Comparison of ENCODE assay signal across 22 cellular contexts in the genomic region with DNA sequence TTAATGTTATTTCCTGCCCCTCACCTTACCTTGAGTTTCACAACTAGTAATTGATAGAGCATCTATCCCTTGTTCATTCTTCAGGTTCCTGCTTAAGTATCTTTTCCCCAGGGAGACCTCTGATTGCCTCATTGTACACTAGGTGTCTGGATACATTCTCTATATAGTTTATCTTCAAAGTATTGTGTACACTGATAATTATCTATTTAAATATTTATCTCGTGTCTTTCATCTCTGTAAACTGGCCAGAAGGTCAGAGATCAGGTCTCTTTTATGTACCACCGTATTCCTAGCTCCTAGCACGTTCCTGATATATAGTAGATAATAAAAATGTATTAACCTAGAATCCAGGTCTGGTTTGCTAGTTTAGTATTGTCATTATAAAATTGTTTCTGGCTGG. TPM values are rescaled to one million over a fixed set of nuclear protein-coding genes. Genes with fewer than 3 reads are reported as not detected.
DNase-seq lines count a peak whose midpoint lies in the region; ATAC-seq, FAIRE-seq and TF ChIP-seq lines count a peak whose summit lies in the region.
"Had no signal": no experiment of that assay in that cellular context is flagged by ENCODE, and none has a peak within 500 bp of the region (broad histone marks: within the 10 kb centered on the region; RNA-seq: fewer than 3 reads in every experiment).

No MANE protein-coding gene starts in this region.

- H3K27me3 ChIP-seq in HepG2 (ENCODE audit: control insufficient read depth in 1 of 2, insufficient read depth in 2 of 2, low read length in 2 of 2) = no peaks in the 10 kb centered on the region
- no peaks in the 10 kb centered on the region for H3K27me3 ChIP-seq in right lobe of liver
- H3K27me3 ChIP-seq: BE2C, BLaER1 had no signal

- CTCF ChIA-PET in HepG2 (lab: Yijun Ruan, JAX; ENCODE audit: low intra/inter-chr PET ratio, low total read pairs) = no interaction called here

- TF ChIP-seq CTCF in HepG2 (CRISPR knock-in tag; IDR thresholded peaks at IDR 0.05) (no peak), right lobe of liver (IDR thresholded peaks at IDR 0.05) (no peak), VCaP (conservative IDR thresholded peaks at IDR 0.05) (no peak)

- H4K20me1 ChIP-seq in HepG2 (ENCODE audit: insufficient read depth, low read length) = no peaks in the 10 kb centered on the region
- H4K20me1 ChIP-seq: BLaER1 had no signal

- TF ChIP-seq POLR2A in HepG2 (IDR thresholded peaks at IDR 0.05; ENCODE audit: insufficient read depth in 1 of 2, low read depth in 2 of 2, low read length in 2 of 2) (no peak), right lobe of liver (IDR thresholded peaks at IDR 0.05) (no peak)

- no peak overlapping the region for H3K9ac ChIP-seq in HepG2 (ENCODE audit: insufficient read depth, low read depth, low read length)
- H3K9ac ChIP-seq: BLaER1 had no signal

- peaks cover 30% of the 10 kb centered on the region for H3K4me1 ChIP-seq in HepG2 (ENCODE audit: insufficient read depth, low read length)
- H3K4me1 ChIP-seq in right lobe of liver = peaks cover 0 to 4% (median 0%) of the 10 kb centered on the region in 4 donors
- H3K4me1 ChIP-seq: BE2C had no signal

- POLR2A ChIA-PET in HepG2 (lab: Yijun Ruan, JAX) = no interaction called here

- no peak overlapping the region for H3K4me2 ChIP-seq in HepG2 (ENCODE audit: low read depth, low read length)
- H3K4me2 ChIP-seq: BLaER1 had no signal

- FAIRE-seq in HepG2 (lab: Jason Lieb, UNC) = no peak
- FAIRE-seq: A204.1, D721Med, G401.6, GM12891, GM19239 had no signal

- no peak for TF ChIP-seq EP300 in HepG2 (IDR thresholded peaks at IDR 0.05; ENCODE audit: low read depth in 2 of 2, low read length in 2 of 2)
- TF ChIP-seq EP300 in HepG2 (CRISPR knock-in tag; IDR thresholded peaks at IDR 0.05; ENCODE audit: borderline replicate concordance) = no peak

- in situ Hi-C loops in HepG2 (cut with HindIII; ENCODE audit: extremely low pct_ligation_motif_present, low pct_unique_long_range_greater_than_20kb) = loop anchor here (25.0 kb wide), 1 partner anchor 628 kb away; no protein-coding TSS in a partner anchor

- 24% methylated on average over 3 of the region's 3 CpGs for WGBS in HepG2 (ENCODE audit: low lambda C conversion rate)
- WGBS in right lobe of liver (ENCODE audit: insufficient coverage, low coverage, low lambda C conversion rate, missing lambda C conversion rate) = 52% methylated on average over 3 of the region's 3 CpGs

- ATAC-seq in HepG2 = peak; percentile 23; the same call in 1 of the 3 replicates
- ATAC-seq in right lobe of liver = no peak

- H3K36me3 ChIP-seq in HepG2 (replicated peaks in 1 of 2; ENCODE audit: control insufficient read depth in 1 of 2, insufficient read depth in 2 of 2, low read length in 2 of 2) = peaks cover 5 to 8% of the 10 kb centered on the region in 2 experiments; a peak in 3 of 5 replicates
- peaks cover 0 to 23% (median 3%) of the 10 kb centered on the region in 4 donors for H3K36me3 ChIP-seq in right lobe of liver

- intact Hi-C loops in HepG2 (cut with micrococcal nuclease; ENCODE audit: unreplicated experiment) = no loop called here
- intact Hi-C loops in right lobe of liver (cut with DNase I) = no loop called here

- no peaks in the 10 kb centered on the region for H3K9me3 ChIP-seq in HepG2 (ENCODE audit: low read length)
- no peaks in the 10 kb centered on the region for H3K9me3 ChIP-seq in right lobe of liver
- H3K9me3 ChIP-seq: BE2C, BLaER1 had no signal

- H3K27ac ChIP-seq in HepG2 (ENCODE audit: extremely low read length, insufficient read depth, low read length) = no peak overlapping the region
- no peak overlapping the region for H3K27ac ChIP-seq in right lobe of liver
- peak overlapping the region; percentile 9; the same call in 1 of the 2 replicates for H3K27ac ChIP-seq in VCaP
- H3K27ac ChIP-seq: BLaER1 had no signal

- TF ChIP-seq RAD21 in HepG2 (CRISPR knock-in tag; IDR thresholded peaks at IDR 0.05) = no peak

- DNase-seq in HepG2 (ENCODE audit: low spot score) = peak; percentile 11
- no peak for DNase-seq in right lobe of liver
- no peak for DNase-seq in NCI-H1048 (lab: John Stamatoyannopoulos, UW)
- DNase-seq: 8988T; ACHN; BE2C; C1 segment of cervical spinal cord; Calu3; CD4-positive, alpha-beta memory T cell; CD4-positive, CD25-positive, alpha-beta regulatory T cell; CD8-positive, alpha-beta memory T cell; COR-L47; DMS79 treated with DMSO at 0.1 percent for 48 hours; GF-D8 had no signal

- H3K4me3 ChIP-seq in HepG2 (replicated peaks in 1 of 3; ENCODE audit: insufficient read depth in 1 of 3, low read depth in 2 of 3, low read length in 3 of 3) (no peak overlapping the region), right lobe of liver (no peak overlapping the region)
- H3K4me3 ChIP-seq: BLaER1 had no signal

- peaks cover 19% of the 10 kb centered on the region for H3K79me2 ChIP-seq in HepG2 (ENCODE audit: insufficient read depth, low read length)

- BruUV-seq in HepG2 (replicated peaks; lab: Mats Ljungman, UMichigan) = no TSS peak

- no peak overlapping the region for H2AFZ ChIP-seq in HepG2 (ENCODE audit: low read length)

RNA-seq across cellular contexts. Expression of a gene that starts 6.4 kb away (rescaled TPM):
- total RNA-seq in HepG2 (2016; rRNA removed; fragmentation: Illumina TruSeq; extraction: Trizol) (54.8 and 81.8 TPM in 2 replicates), right lobe of liver (10 to 100 TPM; 14.3 to 28.5 (median 22.3) TPM)
- total RNA-seq in HepG2 (2016; cell fraction: cytosol; rRNA removed; fragmentation: Illumina TruSeq; extraction: Trizol; ENCODE audit: low read depth) = 21.5 and 24.8 TPM in 2 replicates
- total RNA-seq in HepG2 (2016; cell fraction: insoluble cytoplasmic fraction; rRNA removed; fragmentation: Illumina TruSeq; extraction: Trizol) = 56.1 and 83.6 TPM in 2 replicates
- total RNA-seq in HepG2 (2016; cell fraction: membrane; rRNA removed; fragmentation: Illumina TruSeq; extraction: Trizol) = 45.7 and 58.4 TPM in 2 replicates
- 31.7 and 35.5 TPM in 2 replicates for total RNA-seq in HepG2 (2016; cell fraction: nucleus; rRNA removed; fragmentation: Illumina TruSeq; extraction: Trizol)
- polyA plus RNA-seq in HepG2 (2011; rRNA removed) = 26.2 and 33.6 TPM in 2 replicates
- polyA plus RNA-seq in HepG2 (2011; cell fraction: cytosol; rRNA removed) = 14.0 and 25.9 TPM in 2 replicates
- 18.3 and 25.6 TPM in 2 replicates for polyA plus RNA-seq in HepG2 (2011; cell fraction: nucleus; rRNA removed)
- polyA plus RNA-seq in HepG2 (2012) = 35.0 and 42.8 TPM in 2 replicates
- polyA plus RNA-seq in HepG2 (2016; cell fraction: cytosol; fragmentation: Illumina TruSeq; extraction: Trizol; ENCODE audit: low read depth) = 29.0 and 34.2 TPM in 2 replicates
- 85.8 and 101 TPM in 2 replicates for polyA plus RNA-seq in HepG2 (2016; cell fraction: insoluble cytoplasmic fraction; fragmentation: Illumina TruSeq; extraction: Trizol; ENCODE audit: low read depth)
- polyA plus RNA-seq in HepG2 (2016; cell fraction: membrane; fragmentation: Illumina TruSeq; extraction: Trizol; ENCODE audit: low read depth) = 52.1 and 54.7 TPM in 2 replicates
- 54.1 and 62.9 TPM in 2 replicates for polyA plus RNA-seq in HepG2 (2016; cell fraction: nucleus; fragmentation: Illumina TruSeq; extraction: Trizol; ENCODE audit: insufficient read depth, low read depth)
- polyA minus RNA-seq in HepG2 (2011; rRNA and poly(A)+ RNA removed; ENCODE audit: low replicate concordance) = 4.8 and 14.2 TPM in 2 replicates
- polyA minus RNA-seq in HepG2 (2011; cell fraction: cytosol; rRNA and poly(A)+ RNA removed) = 7.8 and 8.5 TPM in 2 replicates
- 17.3 and 18.0 TPM in 2 replicates for polyA minus RNA-seq in HepG2 (2011; cell fraction: nucleus; rRNA and poly(A)+ RNA removed)

RNA-seq across cellular contexts. Expression of a gene that starts 7.6 kb away (rescaled TPM):
- 1.0 and 1.1 TPM in 2 replicates for total RNA-seq in HepG2 (2016; rRNA removed; fragmentation: Illumina TruSeq; extraction: Trizol)
- 0.26 and 0.30 TPM in 2 replicates for total RNA-seq in HepG2 (2016; cell fraction: cytosol; rRNA removed; fragmentation: Illumina TruSeq; extraction: Trizol; ENCODE audit: low read depth)
- 0.73 and 0.87 TPM in 2 replicates for total RNA-seq in HepG2 (2016; cell fraction: insoluble cytoplasmic fraction; rRNA removed; fragmentation: Illumina TruSeq; extraction: Trizol)
- 0.48 and 1.1 TPM in 2 replicates for total RNA-seq in HepG2 (2016; cell fraction: membrane; rRNA removed; fragmentation: Illumina TruSeq; extraction: Trizol)
- total RNA-seq in HepG2 (2016; cell fraction: nucleus; rRNA removed; fragmentation: Illumina TruSeq; extraction: Trizol) = 1.8 and 2.9 TPM in 2 replicates
- 0.34 and 0.46 TPM in 2 replicates for polyA plus RNA-seq in HepG2 (2011; rRNA removed)
- 0.11 and 0.23 TPM in 2 replicates for polyA plus RNA-seq in HepG2 (2011; cell fraction: cytosol; rRNA removed)
- 0.90 and 0.92 TPM in 2 replicates for polyA plus RNA-seq in HepG2 (2011; cell fraction: nucleus; rRNA removed)
- polyA plus RNA-seq in HepG2 (2012) = 0.75 and 1.2 TPM in 2 replicates
- polyA plus RNA-seq in HepG2 (2016; cell fraction: cytosol; fragmentation: Illumina TruSeq; extraction: Trizol; ENCODE audit: low read depth) = 0.08 TPM in 1 of 2 replicates, not detected in the other
- polyA plus RNA-seq in HepG2 (2016; cell fraction: insoluble cytoplasmic fraction; fragmentation: Illumina TruSeq; extraction: Trizol; ENCODE audit: low read depth) = 0.52 and 0.61 TPM in 2 replicates
- 0.21 and 0.35 TPM in 2 replicates for polyA plus RNA-seq in HepG2 (2016; cell fraction: membrane; fragmentation: Illumina TruSeq; extraction: Trizol; ENCODE audit: low read depth)
- 0.83 and 1.5 TPM in 2 replicates for polyA plus RNA-seq in HepG2 (2016; cell fraction: nucleus; fragmentation: Illumina TruSeq; extraction: Trizol; ENCODE audit: insufficient read depth, low read depth)
- 2.3 and 11.1 TPM in 2 replicates for polyA minus RNA-seq in HepG2 (2011; rRNA and poly(A)+ RNA removed; ENCODE audit: low replicate concordance)
- polyA minus RNA-seq in HepG2 (2011; cell fraction: cytosol; rRNA and poly(A)+ RNA removed) = 0.59 and 0.97 TPM in 2 replicates
- polyA minus RNA-seq in HepG2 (2011; cell fraction: nucleus; rRNA and poly(A)+ RNA removed) = 9.3 and 12.7 TPM in 2 replicates
- total RNA-seq in right lobe of liver = 1 to 10 TPM; 1.2 to 6.4 (median 2.5) TPM

RNA-seq across cellular contexts. Expression of a gene that starts 13.0 kb away (rescaled TPM):
- total RNA-seq in HepG2 (2016; rRNA removed; fragmentation: Illumina TruSeq; extraction: Trizol) = 66.9 and 68.7 TPM in 2 replicates
- total RNA-seq in HepG2 (2016; cell fraction: cytosol; rRNA removed; fragmentation: Illumina TruSeq; extraction: Trizol; ENCODE audit: low read depth) = 70.9 and 83.3 TPM in 2 replicates
- total RNA-seq in HepG2 (2016; cell fraction: insoluble cytoplasmic fraction; rRNA removed; fragmentation: Illumina TruSeq; extraction: Trizol) = 67.5 and 67.8 TPM in 2 replicates
- 63.9 and 68.2 TPM in 2 replicates for total RNA-seq in HepG2 (2016; cell fraction: membrane; rRNA removed; fragmentation: Illumina TruSeq; extraction: Trizol)
- 33.4 and 36.6 TPM in 2 replicates for total RNA-seq in HepG2 (2016; cell fraction: nucleus; rRNA removed; fragmentation: Illumina TruSeq; extraction: Trizol)
- polyA plus RNA-seq in HepG2 (2011; rRNA removed) = 33.8 and 59.5 TPM in 2 replicates
- polyA plus RNA-seq in HepG2 (2011; cell fraction: cytosol; rRNA removed) = 21.4 and 31.6 TPM in 2 replicates
- polyA plus RNA-seq in HepG2 (2011; cell fraction: nucleus; rRNA removed) = 6.2 and 6.7 TPM in 2 replicates
- polyA plus RNA-seq in HepG2 (2012) = 29.2 and 35.7 TPM in 2 replicates
- polyA plus RNA-seq in HepG2 (2016; cell fraction: cytosol; fragmentation: Illumina TruSeq; extraction: Trizol; ENCODE audit: low read depth) = 69.5 and 78.7 TPM in 2 replicates
- polyA plus RNA-seq in HepG2 (2016; cell fraction: insoluble cytoplasmic fraction; fragmentation: Illumina TruSeq; extraction: Trizol; ENCODE audit: low read depth) = 48.7 and 55.1 TPM in 2 replicates
- polyA plus RNA-seq in HepG2 (2016; cell fraction: membrane; fragmentation: Illumina TruSeq; extraction: Trizol; ENCODE audit: low read depth) = 51.3 and 53.8 TPM in 2 replicates
- polyA plus RNA-seq in HepG2 (2016; cell fraction: nucleus; fragmentation: Illumina TruSeq; extraction: Trizol; ENCODE audit: insufficient read depth, low read depth) = 45.8 and 47.6 TPM in 2 replicates
- polyA minus RNA-seq in HepG2 (2011; rRNA and poly(A)+ RNA removed; ENCODE audit: low replicate concordance) = 9.7 and 17.8 TPM in 2 replicates
- polyA minus RNA-seq in HepG2 (2011; cell fraction: cytosol; rRNA and poly(A)+ RNA removed) = 3.4 and 4.2 TPM in 2 replicates
- 6.8 and 10.1 TPM in 2 replicates for polyA minus RNA-seq in HepG2 (2011; cell fraction: nucleus; rRNA and poly(A)+ RNA removed)
- 10 to 100 TPM; 13.4 to 22.9 (median 17.7) TPM for total RNA-seq in right lobe of liver

RNA-seq across cellular contexts. Expression of a gene that starts 30.2 kb away (rescaled TPM):
- total RNA-seq in HepG2 (2016; rRNA removed; fragmentation: Illumina TruSeq; extraction: Trizol) (17.2 and 43.1 TPM in 2 replicates), right lobe of liver (10 to 100 TPM; 14.1 to 23.0 (median 18.0) TPM)
- total RNA-seq in HepG2 (2016; cell fraction: cytosol; rRNA removed; fragmentation: Illumina TruSeq; extraction: Trizol; ENCODE audit: low read depth) = 3.9 and 5.1 TPM in 2 replicates
- total RNA-seq in HepG2 (2016; cell fraction: insoluble cytoplasmic fraction; rRNA removed; fragmentation: Illumina TruSeq; extraction: Trizol) = 17.1 and 41.7 TPM in 2 replicates
- total RNA-seq in HepG2 (2016; cell fraction: membrane; rRNA removed; fragmentation: Illumina TruSeq; extraction: Trizol) = 8.8 and 10.3 TPM in 2 replicates
- total RNA-seq in HepG2 (2016; cell fraction: nucleus; rRNA removed; fragmentation: Illumina TruSeq; extraction: Trizol) = 113 and 114 TPM in 2 replicates
- 30.6 and 31.1 TPM in 2 replicates for polyA plus RNA-seq in HepG2 (2011; rRNA removed)
- 9.3 and 10.4 TPM in 2 replicates for polyA plus RNA-seq in HepG2 (2011; cell fraction: cytosol; rRNA removed)
- polyA plus RNA-seq in HepG2 (2011; cell fraction: nucleus; rRNA removed) = 173 and 179 TPM in 2 replicates
- polyA plus RNA-seq in HepG2 (2012) = 30.0 and 33.9 TPM in 2 replicates
- polyA plus RNA-seq in HepG2 (2016; cell fraction: cytosol; fragmentation: Illumina TruSeq; extraction: Trizol; ENCODE audit: low read depth) = 1.7 and 3.1 TPM in 2 replicates
- polyA plus RNA-seq in HepG2 (2016; cell fraction: insoluble cytoplasmic fraction; fragmentation: Illumina TruSeq; extraction: Trizol; ENCODE audit: low read depth) = 17.0 and 19.9 TPM in 2 replicates
- polyA plus RNA-seq in HepG2 (2016; cell fraction: membrane; fragmentation: Illumina TruSeq; extraction: Trizol; ENCODE audit: low read depth) = 4.9 and 6.4 TPM in 2 replicates
- polyA plus RNA-seq in HepG2 (2016; cell fraction: nucleus; fragmentation: Illumina TruSeq; extraction: Trizol; ENCODE audit: insufficient read depth, low read depth) = 164 and 170 TPM in 2 replicates
- polyA minus RNA-seq in HepG2 (2011; rRNA and poly(A)+ RNA removed; ENCODE audit: low replicate concordance) = 15.7 and 25.6 TPM in 2 replicates
- 8.6 and 12.7 TPM in 2 replicates for polyA minus RNA-seq in HepG2 (2011; cell fraction: cytosol; rRNA and poly(A)+ RNA removed)
- polyA minus RNA-seq in HepG2 (2011; cell fraction: nucleus; rRNA and poly(A)+ RNA removed) = 144 and 161 TPM in 2 replicates

RNA-seq across cellular contexts. Expression of a gene that starts 51.2 kb away (rescaled TPM):
- total RNA-seq in HepG2 (2016; rRNA removed; fragmentation: Illumina TruSeq; extraction: Trizol) (0.38 and 0.60 TPM in 2 replicates), right lobe of liver (under 1 TPM in 1 of 6 experiments, not detected in 5; 0.20 TPM)
- total RNA-seq in HepG2 (2016; cell fraction: cytosol; rRNA removed; fragmentation: Illumina TruSeq; extraction: Trizol; ENCODE audit: low read depth) = not detected in 2 replicates
- total RNA-seq in HepG2 (2016; cell fraction: insoluble cytoplasmic fraction; rRNA removed; fragmentation: Illumina TruSeq; extraction: Trizol) = 0.30 and 0.39 TPM in 2 replicates
- total RNA-seq in HepG2 (2016; cell fraction: membrane; rRNA removed; fragmentation: Illumina TruSeq; extraction: Trizol) = not detected in 2 replicates
- total RNA-seq in HepG2 (2016; cell fraction: nucleus; rRNA removed; fragmentation: Illumina TruSeq; extraction: Trizol) = 0.28 TPM in 1 of 2 replicates, not detected in the other
- polyA plus RNA-seq in HepG2 (2011; rRNA removed) = 0.13 TPM in 1 of 2 replicates, not detected in the other
- polyA plus RNA-seq in HepG2 (2011; cell fraction: cytosol; rRNA removed) = 0.03 and 0.04 TPM in 2 replicates
- polyA plus RNA-seq in HepG2 (2011; cell fraction: nucleus; rRNA removed) = not detected in 2 replicates
- polyA plus RNA-seq in HepG2 (2012) = not detected in 2 replicates
- not detected in 2 replicates for polyA plus RNA-seq in HepG2 (2016; cell fraction: cytosol; fragmentation: Illumina TruSeq; extraction: Trizol; ENCODE audit: low read depth)
- polyA plus RNA-seq in HepG2 (2016; cell fraction: insoluble cytoplasmic fraction; fragmentation: Illumina TruSeq; extraction: Trizol; ENCODE audit: low read depth) = 0.22 and 0.46 TPM in 2 replicates
- not detected in 2 replicates for polyA plus RNA-seq in HepG2 (2016; cell fraction: membrane; fragmentation: Illumina TruSeq; extraction: Trizol; ENCODE audit: low read depth)
- polyA plus RNA-seq in HepG2 (2016; cell fraction: nucleus; fragmentation: Illumina TruSeq; extraction: Trizol; ENCODE audit: insufficient read depth, low read depth) = not detected in 2 replicates
- not detected in 2 replicates for polyA minus RNA-seq in HepG2 (2011; rRNA and poly(A)+ RNA removed; ENCODE audit: low replicate concordance)
- not detected in 2 replicates for polyA minus RNA-seq in HepG2 (2011; cell fraction: cytosol; rRNA and poly(A)+ RNA removed)
- polyA minus RNA-seq in HepG2 (2011; cell fraction: nucleus; rRNA and poly(A)+ RNA removed) = not detected in 2 replicates
- total RNA-seq: CD4-positive, CD25-positive, alpha-beta regulatory T cell had no signal
- polyA plus RNA-seq: CD14-positive monocyte; CD4-positive, alpha-beta memory T cell; CD4-positive, CD25-positive, alpha-beta regulatory T cell; CD8-positive, alpha-beta memory T cell had no signal
